Comparison of ENCODE assay signal across 11 cellular contexts in genomic region chr4:157014621-157015591, GRCh38. TPM values are rescaled to one million over a fixed set of nuclear protein-coding genes. Genes with fewer than 3 reads are reported as not detected.
A peak's percentile ranks its signal among the peaks of the same experiment; 100 is the strongest.
DNase-seq lines count a peak whose midpoint lies in the region; ATAC-seq and TF ChIP-seq lines count a peak whose summit lies in the region.
"Had no signal": no experiment of that assay in that cellular context is flagged by ENCODE, and none has a peak within 500 bp of the region (broad histone marks: within the 10 kb centered on the region; RNA-seq: fewer than 3 reads in every experiment).

No MANE protein-coding gene starts in this region.

- no peak for ATAC-seq in HG02678 (IDR thresholded peaks at IDR 0.05; ENCODE audit: unreplicated experiment)
- ATAC-seq: HepG2 had no signal

- DNase-seq in H7 (peak; percentile 5), NOMO-1 treated with dmso at 0.1 percent for 144 hours (lab: John Stamatoyannopoulos, UW; ENCODE audit: unreplicated experiment) (peak; percentile 25), epithelial cell of esophagus (ENCODE audit: low read depth) (peak; percentile 53), SKM-1 treated with dmso at 0.1 percent for 144 hours (lab: John Stamatoyannopoulos, UW; ENCODE audit: unreplicated experiment) (no peak)
- no peak for DNase-seq in activated CD4-positive, CD25-positive, alpha-beta regulatory T cell (lab: John Stamatoyannopoulos, UW)
- DNase-seq: heart left ventricle had no signal

- no peak for TF ChIP-seq CTCF in epithelial cell of esophagus (IDR thresholded peaks at IDR 0.05; ENCODE audit: insufficient read depth, low read depth, low read length, missing control alignments)

- H3K4me1 ChIP-seq in skeletal muscle satellite cell (ENCODE audit: control insufficient read depth, insufficient read depth, low read length) = peaks cover 27% of the 10 kb centered on the region
- H3K4me1 ChIP-seq: SJCRH30 had no signal

- H3K4me3 ChIP-seq in H7 (ENCODE audit: insufficient read depth, low read depth, low read length) (no peak overlapping the region), epithelial cell of esophagus (ENCODE audit: low read length) (no peak overlapping the region), skeletal muscle satellite cell (ENCODE audit: low read length) (peak overlapping the region; percentile 5)
- H3K4me3 ChIP-seq: heart left ventricle, SJCRH30, thoracic aorta had no signal

- H3K27me3 ChIP-seq in H7 (ENCODE audit: control insufficient read depth, insufficient read depth, low read length) (no peaks in the 10 kb centered on the region), skeletal muscle satellite cell (ENCODE audit: control insufficient read depth, insufficient read depth, low read length) (no peaks in the 10 kb centered on the region)
- H3K27me3 ChIP-seq: heart left ventricle, SJCRH30 had no signal

- no peaks in the 10 kb centered on the region for H3K9me3 ChIP-seq in skeletal muscle satellite cell (replicated peaks; ENCODE audit: low read length)
- H3K9me3 ChIP-seq: heart left ventricle, SJCRH30, thoracic aorta had no signal

- H3K36me3 ChIP-seq in H7 (replicated peaks; ENCODE audit: control insufficient read depth, insufficient read depth, low read length) (no peaks in the 10 kb centered on the region), skeletal muscle satellite cell (ENCODE audit: insufficient read depth, low read length) (no peaks in the 10 kb centered on the region)
- H3K36me3 ChIP-seq: heart left ventricle, SJCRH30, thoracic aorta had no signal

- H3K4me2 ChIP-seq in skeletal muscle satellite cell (ENCODE audit: low read length) = peak overlapping the region; percentile 55

- no peak overlapping the region for H3K9ac ChIP-seq in skeletal muscle satellite cell (ENCODE audit: low read depth, low read length)

RNA-seq across cellular contexts. Expression of gene PDGFC, which starts 43.3 kb away (rescaled TPM):
- 5.1 and 6.5 TPM in 2 replicates for total RNA-seq in H7 (2014; rRNA removed; shearing (Covaris generic))
- total RNA-seq in skeletal muscle satellite cell (2012; rRNA removed) = 54.8 and 55.0 TPM in 2 replicates

Comparison
In these comparisons a context has a peak if more than half of its experiments do, and no peak if none do; other contexts are left out.
1. DNase-seq: peak in H7 (single experiment), NOMO-1 treated with dmso at 0.1 percent for 144 hours (single experiment) and epithelial cell of esophagus (single experiment); none in activated CD4-positive, CD25-positive, alpha-beta regulatory T cell (0 of 4) and SKM-1 treated with dmso at 0.1 percent for 144 hours (single experiment).